ENCODE assay signal across 2 cellular contexts in the genomic region with DNA sequence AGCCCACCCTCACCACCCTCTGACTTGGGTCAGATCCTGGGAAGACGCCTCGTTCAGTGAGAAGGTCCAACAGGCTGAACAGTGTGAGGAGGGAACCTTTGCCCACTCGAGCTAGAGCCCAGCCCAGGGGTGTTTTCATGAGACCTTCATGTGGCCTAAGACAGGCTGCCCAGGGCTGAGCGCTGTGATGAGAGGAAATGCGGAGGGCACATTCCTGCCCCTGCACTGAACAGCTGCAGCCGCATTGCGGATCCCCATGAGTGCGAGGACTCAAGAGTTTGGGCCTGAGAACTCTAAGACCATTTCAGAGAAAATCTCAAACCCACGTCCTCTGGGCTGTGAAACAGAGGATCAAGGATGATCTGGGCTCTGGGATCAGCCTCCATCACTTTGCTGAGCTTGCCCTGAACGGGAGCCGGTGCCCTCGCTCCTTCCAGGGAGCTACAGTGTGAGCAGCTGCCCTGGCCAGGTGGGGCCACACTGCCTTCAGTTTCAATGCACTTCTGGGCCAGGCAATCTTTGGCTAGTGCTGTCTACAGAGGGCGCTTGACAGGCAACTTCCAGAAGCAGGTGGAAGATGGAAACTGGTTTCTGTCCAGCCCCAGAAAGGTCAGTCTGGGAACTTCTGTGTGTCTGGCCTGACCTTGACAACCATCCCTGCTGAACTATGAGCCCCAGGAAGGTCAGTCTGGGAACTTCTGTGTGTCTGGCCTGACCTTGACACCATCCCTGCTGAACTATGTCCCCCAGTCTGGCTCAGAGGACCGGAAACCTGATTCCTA.
TF ChIP-seq lines count a peak whose summit lies in the region.

No MANE protein-coding gene starts in this region.

TF ChIP-seq in HCT116, 20 proteins besides CTCF, POLR2A, EP300 and RAD21:
- TF ChIP-seq JUND (IDR thresholded peaks at IDR 0.05) (no peak), YY1 (IDR thresholded peaks at IDR 0.05; ENCODE audit: extremely low read depth, insufficient replicate concordance, low read depth, low read length) (no peak), SRF (IDR thresholded peaks at IDR 0.05; ENCODE audit: low read depth) (no peak), CEBPB (IDR thresholded peaks at IDR 0.05; ENCODE audit: low read depth) (no peak), POLR2AphosphoS5 (IDR thresholded peaks at IDR 0.05; ENCODE audit: low read depth, low read length) (no peak)
- TF ChIP-seq, protein P1, sequence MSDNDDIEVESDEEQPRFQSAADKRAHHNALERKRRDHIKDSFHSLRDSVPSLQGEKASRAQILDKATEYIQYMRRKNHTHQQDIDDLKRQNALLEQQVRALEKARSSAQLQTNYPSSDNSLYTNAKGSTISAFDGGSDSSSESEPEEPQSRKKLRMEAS (IDR thresholded peaks at IDR 0.05): peak; percentile 72

TF ChIP-seq in HepG2, 621 proteins besides CTCF, POLR2A, EP300 and RAD21 (continues in another document):
- peak; percentile 46; the same call in 1 of the 2 replicates for TF ChIP-seq ZNF460 (CRISPR knock-in tag; IDR thresholded peaks at IDR 0.05; ENCODE audit: borderline replicate concordance)
- TF ChIP-seq ZNF230 (CRISPR knock-in tag; IDR thresholded peaks at IDR 0.05): peak; percentile 79; the same call in 1 of the 2 replicates
- no peak for TF ChIP-seq ZNF44 (CRISPR knock-in tag; IDR thresholded peaks at IDR 0.05)
- no peak for TF ChIP-seq NBN (conservative IDR thresholded peaks at IDR 0.05)
- TF ChIP-seq BRD4 (CRISPR knock-in tag; IDR thresholded peaks at IDR 0.05): no peak
- no peak for TF ChIP-seq ZNF562 (CRISPR knock-in tag; IDR thresholded peaks at IDR 0.05; ENCODE audit: borderline replicate concordance)
- no peak for TF ChIP-seq ZNF432 (CRISPR knock-in tag; IDR thresholded peaks at IDR 0.05; ENCODE audit: borderline replicate concordance)
- TF ChIP-seq ATF7-NPFF (CRISPR knock-in tag; IDR thresholded peaks at IDR 0.05; ENCODE audit: low read depth): 0 out of 2 replicates have a peak, but pooled peaks have one; percentile 40
- TF ChIP-seq, protein P2, sequence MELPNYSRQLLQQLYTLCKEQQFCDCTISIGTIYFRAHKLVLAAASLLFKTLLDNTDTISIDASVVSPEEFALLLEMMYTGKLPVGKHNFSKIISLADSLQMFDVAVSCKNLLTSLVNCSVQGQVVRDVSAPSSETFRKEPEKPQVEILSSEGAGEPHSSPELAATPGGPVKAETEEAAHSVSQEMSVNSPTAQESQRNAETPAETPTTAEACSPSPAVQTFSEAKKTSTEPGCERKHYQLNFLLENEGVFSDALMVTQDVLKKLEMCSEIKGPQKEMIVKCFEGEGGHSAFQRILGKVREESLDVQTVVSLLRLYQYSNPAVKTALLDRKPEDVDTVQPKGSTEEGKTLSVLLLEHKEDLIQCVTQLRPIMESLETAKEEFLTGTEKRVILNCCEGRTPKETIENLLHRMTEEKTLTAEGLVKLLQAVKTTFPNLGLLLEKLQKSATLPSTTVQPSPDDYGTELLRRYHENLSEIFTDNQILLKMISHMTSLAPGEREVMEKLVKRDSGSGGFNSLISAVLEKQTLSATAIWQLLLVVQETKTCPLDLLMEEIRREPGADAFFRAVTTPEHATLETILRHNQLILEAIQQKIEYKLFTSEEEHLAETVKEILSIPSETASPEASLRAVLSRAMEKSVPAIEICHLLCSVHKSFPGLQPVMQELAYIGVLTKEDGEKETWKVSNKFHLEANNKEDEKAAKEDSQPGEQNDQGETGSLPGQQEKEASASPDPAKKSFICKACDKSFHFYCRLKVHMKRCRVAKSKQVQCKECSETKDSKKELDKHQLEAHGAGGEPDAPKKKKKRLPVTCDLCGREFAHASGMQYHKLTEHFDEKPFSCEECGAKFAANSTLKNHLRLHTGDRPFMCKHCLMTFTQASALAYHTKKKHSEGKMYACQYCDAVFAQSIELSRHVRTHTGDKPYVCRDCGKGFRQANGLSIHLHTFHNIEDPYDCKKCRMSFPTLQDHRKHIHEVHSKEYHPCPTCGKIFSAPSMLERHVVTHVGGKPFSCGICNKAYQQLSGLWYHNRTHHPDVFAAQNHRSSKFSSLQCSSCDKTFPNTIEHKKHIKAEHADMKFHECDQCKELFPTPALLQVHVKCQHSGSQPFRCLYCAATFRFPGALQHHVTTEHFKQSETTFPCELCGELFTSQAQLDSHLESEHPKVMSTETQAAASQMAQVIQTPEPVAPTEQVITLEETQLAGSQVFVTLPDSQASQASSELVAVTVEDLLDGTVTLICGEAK (IDR thresholded peaks at IDR 0.05): no peak
- TF ChIP-seq, protein P2 (CRISPR knock-in tag; IDR thresholded peaks at IDR 0.05): peak; percentile 45; the same call in 1 of the 2 replicates
- no peak for TF ChIP-seq ZBTB21 (CRISPR knock-in tag; IDR thresholded peaks at IDR 0.05)
- no peak for TF ChIP-seq ZNF546 (CRISPR knock-in tag; conservative IDR thresholded peaks at IDR 0.05)
- no peak for TF ChIP-seq ZBTB38 (CRISPR knock-in tag; IDR thresholded peaks at IDR 0.05)
- TF ChIP-seq, protein P3, sequence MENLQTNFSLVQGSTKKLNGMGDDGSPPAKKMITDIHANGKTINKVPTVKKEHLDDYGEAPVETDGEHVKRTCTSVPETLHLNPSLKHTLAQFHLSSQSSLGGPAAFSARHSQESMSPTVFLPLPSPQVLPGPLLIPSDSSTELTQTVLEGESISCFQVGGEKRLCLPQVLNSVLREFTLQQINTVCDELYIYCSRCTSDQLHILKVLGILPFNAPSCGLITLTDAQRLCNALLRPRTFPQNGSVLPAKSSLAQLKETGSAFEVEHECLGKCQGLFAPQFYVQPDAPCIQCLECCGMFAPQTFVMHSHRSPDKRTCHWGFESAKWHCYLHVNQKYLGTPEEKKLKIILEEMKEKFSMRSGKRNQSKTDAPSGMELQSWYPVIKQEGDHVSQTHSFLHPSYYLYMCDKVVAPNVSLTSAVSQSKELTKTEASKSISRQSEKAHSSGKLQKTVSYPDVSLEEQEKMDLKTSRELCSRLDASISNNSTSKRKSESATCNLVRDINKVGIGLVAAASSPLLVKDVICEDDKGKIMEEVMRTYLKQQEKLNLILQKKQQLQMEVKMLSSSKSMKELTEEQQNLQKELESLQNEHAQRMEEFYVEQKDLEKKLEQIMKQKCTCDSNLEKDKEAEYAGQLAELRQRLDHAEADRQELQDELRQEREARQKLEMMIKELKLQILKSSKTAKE (CRISPR knock-in tag; IDR thresholded peaks at IDR 0.05; ENCODE audit: borderline replicate concordance): peak; percentile 99
- TF ChIP-seq ZNF20 (CRISPR knock-in tag; IDR thresholded peaks at IDR 0.05): no peak
- peak; percentile 72 for TF ChIP-seq ERF (CRISPR knock-in tag; IDR thresholded peaks at IDR 0.05)
- TF ChIP-seq ZSCAN31 (CRISPR knock-in tag; IDR thresholded peaks at IDR 0.05; ENCODE audit: low read depth): 0 out of 2 replicates have a peak, but pooled peaks have one; percentile 41
- no peak for TF ChIP-seq ARNT (IDR thresholded peaks at IDR 0.05)
- no peak for TF ChIP-seq ZNF572 (CRISPR knock-in tag; IDR thresholded peaks at IDR 0.05)
- TF ChIP-seq, protein P4, sequence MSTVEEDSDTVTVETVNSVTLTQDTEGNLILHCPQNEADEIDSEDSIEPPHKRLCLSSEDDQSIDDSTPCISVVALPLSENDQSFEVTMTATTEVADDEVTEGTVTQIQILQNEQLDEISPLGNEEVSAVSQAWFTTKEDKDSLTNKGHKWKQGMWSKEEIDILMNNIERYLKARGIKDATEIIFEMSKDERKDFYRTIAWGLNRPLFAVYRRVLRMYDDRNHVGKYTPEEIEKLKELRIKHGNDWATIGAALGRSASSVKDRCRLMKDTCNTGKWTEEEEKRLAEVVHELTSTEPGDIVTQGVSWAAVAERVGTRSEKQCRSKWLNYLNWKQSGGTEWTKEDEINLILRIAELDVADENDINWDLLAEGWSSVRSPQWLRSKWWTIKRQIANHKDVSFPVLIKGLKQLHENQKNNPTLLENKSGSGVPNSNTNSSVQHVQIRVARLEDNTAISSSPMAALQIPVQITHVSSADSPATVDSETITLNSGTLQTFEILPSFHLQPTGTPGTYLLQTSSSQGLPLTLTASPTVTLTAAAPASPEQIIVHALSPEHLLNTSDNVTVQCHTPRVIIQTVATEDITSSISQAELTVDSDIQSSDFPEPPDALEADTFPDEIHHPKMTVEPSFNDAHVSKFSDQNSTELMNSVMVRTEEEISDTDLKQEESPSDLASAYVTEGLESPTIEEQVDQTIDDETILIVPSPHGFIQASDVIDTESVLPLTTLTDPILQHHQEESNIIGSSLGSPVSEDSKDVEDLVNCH (CRISPR knock-in tag; IDR thresholded peaks at IDR 0.05): no peak
- no peak for TF ChIP-seq ZNF678 (CRISPR knock-in tag; IDR thresholded peaks at IDR 0.05)
- peak; percentile 52; the same call in 1 of the 2 replicates for TF ChIP-seq MXD4 (CRISPR knock-in tag; IDR thresholded peaks at IDR 0.05)
- no peak; the same call in 1 of the 2 replicates for TF ChIP-seq ZNF782 (CRISPR knock-in tag; IDR thresholded peaks at IDR 0.05; ENCODE audit: borderline replicate concordance)
- no peak for TF ChIP-seq SRSF9 (IDR thresholded peaks at IDR 0.05; ENCODE audit: borderline replicate concordance, insufficient read depth, low read depth, low read length, poor library complexity, severe bottlenecking)
- TF ChIP-seq, protein P5, sequence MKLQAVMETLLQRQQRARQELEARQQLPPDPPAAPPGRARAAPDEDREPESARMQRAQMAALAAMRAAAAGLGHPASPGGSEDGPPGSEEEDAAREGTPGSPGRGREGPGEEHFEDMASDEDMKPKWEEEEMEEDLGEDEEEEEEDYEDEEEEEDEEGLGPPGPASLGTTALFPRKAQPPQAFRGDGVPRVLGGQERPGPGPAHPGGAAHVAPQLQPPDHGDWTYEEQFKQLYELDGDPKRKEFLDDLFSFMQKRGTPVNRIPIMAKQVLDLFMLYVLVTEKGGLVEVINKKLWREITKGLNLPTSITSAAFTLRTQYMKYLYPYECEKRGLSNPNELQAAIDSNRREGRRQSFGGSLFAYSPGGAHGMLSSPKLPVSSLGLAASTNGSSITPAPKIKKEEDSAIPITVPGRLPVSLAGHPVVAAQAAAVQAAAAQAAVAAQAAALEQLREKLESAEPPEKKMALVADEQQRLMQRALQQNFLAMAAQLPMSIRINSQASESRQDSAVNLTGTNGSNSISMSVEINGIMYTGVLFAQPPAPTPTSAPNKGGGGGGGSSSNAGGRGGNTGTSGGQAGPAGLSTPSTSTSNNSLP (IDR thresholded peaks at IDR 0.05; ENCODE audit: low read depth, low read length): no peak
- no peak for TF ChIP-seq SIN3A (IDR thresholded peaks at IDR 0.05; ENCODE audit: borderline replicate concordance, low read depth, low read length)
- TF ChIP-seq, protein P6, sequence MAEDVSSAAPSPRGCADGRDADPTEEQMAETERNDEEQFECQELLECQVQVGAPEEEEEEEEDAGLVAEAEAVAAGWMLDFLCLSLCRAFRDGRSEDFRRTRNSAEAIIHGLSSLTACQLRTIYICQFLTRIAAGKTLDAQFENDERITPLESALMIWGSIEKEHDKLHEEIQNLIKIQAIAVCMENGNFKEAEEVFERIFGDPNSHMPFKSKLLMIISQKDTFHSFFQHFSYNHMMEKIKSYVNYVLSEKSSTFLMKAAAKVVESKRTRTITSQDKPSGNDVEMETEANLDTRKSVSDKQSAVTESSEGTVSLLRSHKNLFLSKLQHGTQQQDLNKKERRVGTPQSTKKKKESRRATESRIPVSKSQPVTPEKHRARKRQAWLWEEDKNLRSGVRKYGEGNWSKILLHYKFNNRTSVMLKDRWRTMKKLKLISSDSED (CRISPR knock-in tag; IDR thresholded peaks at IDR 0.05): no peak
- TF ChIP-seq, protein P7, sequence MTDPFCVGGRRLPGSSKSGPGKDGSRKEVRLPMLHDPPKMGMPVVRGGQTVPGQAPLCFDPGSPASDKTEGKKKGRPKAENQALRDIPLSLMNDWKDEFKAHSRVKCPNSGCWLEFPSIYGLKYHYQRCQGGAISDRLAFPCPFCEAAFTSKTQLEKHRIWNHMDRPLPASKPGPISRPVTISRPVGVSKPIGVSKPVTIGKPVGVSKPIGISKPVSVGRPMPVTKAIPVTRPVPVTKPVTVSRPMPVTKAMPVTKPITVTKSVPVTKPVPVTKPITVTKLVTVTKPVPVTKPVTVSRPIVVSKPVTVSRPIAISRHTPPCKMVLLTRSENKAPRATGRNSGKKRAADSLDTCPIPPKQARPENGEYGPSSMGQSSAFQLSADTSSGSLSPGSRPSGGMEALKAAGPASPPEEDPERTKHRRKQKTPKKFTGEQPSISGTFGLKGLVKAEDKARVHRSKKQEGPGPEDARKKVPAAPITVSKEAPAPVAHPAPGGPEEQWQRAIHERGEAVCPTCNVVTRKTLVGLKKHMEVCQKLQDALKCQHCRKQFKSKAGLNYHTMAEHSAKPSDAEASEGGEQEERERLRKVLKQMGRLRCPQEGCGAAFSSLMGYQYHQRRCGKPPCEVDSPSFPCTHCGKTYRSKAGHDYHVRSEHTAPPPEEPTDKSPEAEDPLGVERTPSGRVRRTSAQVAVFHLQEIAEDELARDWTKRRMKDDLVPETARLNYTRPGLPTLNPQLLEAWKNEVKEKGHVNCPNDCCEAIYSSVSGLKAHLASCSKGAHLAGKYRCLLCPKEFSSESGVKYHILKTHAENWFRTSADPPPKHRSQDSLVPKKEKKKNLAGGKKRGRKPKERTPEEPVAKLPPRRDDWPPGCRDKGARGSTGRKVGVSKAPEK (CRISPR knock-in tag; IDR thresholded peaks at IDR 0.05; ENCODE audit: borderline replicate concordance): no peak
- TF ChIP-seq ZNF850 (CRISPR knock-in tag; conservative IDR thresholded peaks at IDR 0.05): no peak
- no peak for TF ChIP-seq ZNF672 (CRISPR knock-in tag; IDR thresholded peaks at IDR 0.05)
- no peak for TF ChIP-seq ZNF3 (CRISPR knock-in tag; IDR thresholded peaks at IDR 0.05)
- peak; percentile 97 for TF ChIP-seq ZMYM2 (CRISPR knock-in tag; IDR thresholded peaks at IDR 0.05)
